ENCODE assay signal across 2 cellular contexts in the genomic region with DNA sequence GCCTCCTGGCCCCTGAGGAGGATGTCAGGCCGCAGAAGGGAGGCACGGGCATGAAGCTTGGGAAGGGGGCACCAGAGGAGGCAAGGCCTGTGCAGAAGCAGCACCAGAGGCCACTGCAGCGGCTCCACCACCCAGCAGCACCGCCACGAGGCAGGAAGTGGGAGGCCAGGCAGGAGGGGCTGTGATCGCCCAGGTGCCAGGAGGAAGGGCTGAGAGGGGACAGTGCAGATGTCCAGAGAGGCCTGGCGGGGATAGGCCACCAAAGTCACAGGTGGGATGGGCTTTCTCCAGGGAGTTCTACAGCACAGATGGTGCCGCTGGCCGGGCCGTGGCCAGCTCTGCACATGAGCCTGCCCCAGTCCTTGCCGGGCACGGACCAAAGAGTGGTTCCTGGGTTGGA.
TF ChIP-seq lines count a peak whose summit lies in the region.

No MANE protein-coding gene starts in this region.

TF ChIP-seq in GM23338, 12 proteins besides CTCF, POLR2A, EP300 and RAD21 (continued from another document and continues in another):
- TF ChIP-seq EZH2 (IDR thresholded peaks at IDR 0.05; ENCODE audit: low read depth, unreplicated experiment) (no peak), POLR2AphosphoS5 (IDR thresholded peaks at IDR 0.05; ENCODE audit: low read depth) (no peak), ZNF114 (CRISPR knock-in tag; IDR thresholded peaks at IDR 0.05) (no peak), ETS1 (IDR thresholded peaks at IDR 0.05) (no peak), CREB1 (CRISPR knock-in tag; IDR thresholded peaks at IDR 0.05; ENCODE audit: low read depth) (no peak), ZNF462 (CRISPR knock-in tag; IDR thresholded peaks at IDR 0.05) (no peak), ZNF331 (CRISPR knock-in tag; IDR thresholded peaks at IDR 0.05; ENCODE audit: low read depth) (no peak), EZH2phosphoT487 (IDR thresholded peaks at IDR 0.05; ENCODE audit: unreplicated experiment) (no peak), NANOG (IDR thresholded peaks at IDR 0.05; ENCODE audit: borderline replicate concordance) (no peak)
- TF ChIP-seq, protein P1, sequence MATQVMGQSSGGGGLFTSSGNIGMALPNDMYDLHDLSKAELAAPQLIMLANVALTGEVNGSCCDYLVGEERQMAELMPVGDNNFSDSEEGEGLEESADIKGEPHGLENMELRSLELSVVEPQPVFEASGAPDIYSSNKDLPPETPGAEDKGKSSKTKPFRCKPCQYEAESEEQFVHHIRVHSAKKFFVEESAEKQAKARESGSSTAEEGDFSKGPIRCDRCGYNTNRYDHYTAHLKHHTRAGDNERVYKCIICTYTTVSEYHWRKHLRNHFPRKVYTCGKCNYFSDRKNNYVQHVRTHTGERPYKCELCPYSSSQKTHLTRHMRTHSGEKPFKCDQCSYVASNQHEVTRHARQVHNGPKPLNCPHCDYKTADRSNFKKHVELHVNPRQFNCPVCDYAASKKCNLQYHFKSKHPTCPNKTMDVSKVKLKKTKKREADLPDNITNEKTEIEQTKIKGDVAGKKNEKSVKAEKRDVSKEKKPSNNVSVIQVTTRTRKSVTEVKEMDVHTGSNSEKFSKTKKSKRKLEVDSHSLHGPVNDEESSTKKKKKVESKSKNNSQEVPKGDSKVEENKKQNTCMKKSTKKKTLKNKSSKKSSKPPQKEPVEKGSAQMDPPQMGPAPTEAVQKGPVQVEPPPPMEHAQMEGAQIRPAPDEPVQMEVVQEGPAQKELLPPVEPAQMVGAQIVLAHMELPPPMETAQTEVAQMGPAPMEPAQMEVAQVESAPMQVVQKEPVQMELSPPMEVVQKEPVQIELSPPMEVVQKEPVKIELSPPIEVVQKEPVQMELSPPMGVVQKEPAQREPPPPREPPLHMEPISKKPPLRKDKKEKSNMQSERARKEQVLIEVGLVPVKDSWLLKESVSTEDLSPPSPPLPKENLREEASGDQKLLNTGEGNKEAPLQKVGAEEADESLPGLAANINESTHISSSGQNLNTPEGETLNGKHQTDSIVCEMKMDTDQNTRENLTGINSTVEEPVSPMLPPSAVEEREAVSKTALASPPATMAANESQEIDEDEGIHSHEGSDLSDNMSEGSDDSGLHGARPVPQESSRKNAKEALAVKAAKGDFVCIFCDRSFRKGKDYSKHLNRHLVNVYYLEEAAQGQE (IDR thresholded peaks at IDR 0.05; ENCODE audit: unreplicated experiment) = no peak

TF ChIP-seq in WTC11, 78 proteins besides CTCF, POLR2A, EP300 and RAD21:
- TF ChIP-seq TP53 (CRISPR knock-in tag; IDR thresholded peaks at IDR 0.05) = no peak
TF ChIP-seq in WTC11: peak in this region for 0.
